Comparison of ENCODE assay signal across 14 cellular contexts in the genomic region with DNA sequence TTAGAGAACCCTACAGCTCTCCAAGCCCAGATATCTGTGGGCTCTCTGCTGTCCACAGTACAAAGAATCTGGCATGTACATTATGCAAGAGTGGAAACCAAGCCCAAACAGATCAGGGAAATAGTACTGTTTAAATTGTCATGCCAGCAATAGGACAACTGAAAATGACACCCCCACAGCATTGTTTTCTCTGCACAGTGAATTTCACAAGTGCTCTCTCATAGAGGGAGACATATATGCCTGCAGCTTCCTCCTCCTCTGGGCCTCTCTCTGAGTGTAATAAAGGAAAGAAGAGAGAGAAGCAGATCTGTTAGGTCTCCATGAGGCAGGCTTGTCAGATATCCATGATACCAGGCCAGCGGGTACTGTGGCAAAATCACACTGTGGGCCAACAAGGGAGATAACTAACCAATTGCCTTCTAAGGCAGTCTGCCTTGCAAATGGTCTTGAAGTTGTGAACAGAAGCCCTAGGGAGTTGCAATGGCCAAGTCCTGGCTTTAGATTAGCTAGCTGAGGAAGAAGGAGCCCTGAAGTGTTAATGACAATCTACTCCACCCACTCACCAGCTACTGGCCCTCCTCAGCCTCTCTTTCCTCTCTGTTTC. TPM values are rescaled to one million over a fixed set of nuclear protein-coding genes. Genes with fewer than 3 reads are reported as not detected.
DNase-seq lines count a peak whose midpoint lies in the region; ATAC-seq, FAIRE-seq and TF ChIP-seq lines count a peak whose summit lies in the region.
"Had no signal": no experiment of that assay in that cellular context is flagged by ENCODE, and none has a peak within 500 bp of the region (broad histone marks: within the 10 kb centered on the region; RNA-seq: fewer than 3 reads in every experiment).

No MANE protein-coding gene starts in this region.

- intact Hi-C loops in left ventricle myocardium superior (cut with micrococcal nuclease) = no loop called here
- intact Hi-C loops in activated T-helper 2 cell treated with anti-CD3 and anti-CD28 coated beads, Interferon-gamma antibody, Interleukin-2, Interleukin-4, amounts not matched to agents 10 μg/mL and 5 μg/mL and 100 μg/mL, durations not matched to agents 14 hours and 24 hours and 36 hours (cut with micrococcal nuclease) = no loop called here

- no peaks in the 10 kb centered on the region for H3K27me3 ChIP-seq in H7 (ENCODE audit: control insufficient read depth, insufficient read depth, low read length)
- H3K27me3 ChIP-seq in suprapubic skin = no peaks in the 10 kb centered on the region
- H3K27me3 ChIP-seq: BLaER1, dorsolateral prefrontal cortex, neutrophil had no signal

- H3K4me1 ChIP-seq in A549 (no peaks in the 10 kb centered on the region), suprapubic skin (peaks cover 18% of the 10 kb centered on the region)
- H3K4me1 ChIP-seq: BLaER1 had no signal

- H3K36me3 Mint-ChIP-seq in WTC11 = no peaks in the 10 kb centered on the region
- H3K36me3 Mint-ChIP-seq in activated T-helper 2 cell treated with anti-CD3 and anti-CD28 coated beads, Interferon-gamma antibody, Interleukin-2, Interleukin-4, amounts not matched to agents 10 μg/mL and 5 μg/mL and 100 μg/mL, durations not matched to agents 14 hours and 24 hours and 36 hours (ENCODE audit: low read depth) = no peaks in the 10 kb centered on the region
- H3K36me3 Mint-ChIP-seq: stimulated activated effector memory CD8-positive, alpha-beta T cell treated with anti-CD3 and anti-CD28 coated beads, Interleukin-12 subunit alpha, Interleukin-12 subunit beta, amount 100 ng/mL, for 72 hours had no signal

- POLR2A ChIA-PET in A549 (lab: Yijun Ruan, JAX) (no interaction called here), WTC11 (lab: Charles Lee) (no interaction called here)

- no peak for TF ChIP-seq POLR2A in A549 (IDR thresholded peaks at IDR 0.05; ENCODE audit: low read length)
- no peak for TF ChIP-seq POLR2A in suprapubic skin (IDR thresholded peaks at IDR 0.05)

- no peak for TF ChIP-seq RAD21 in A549 (conservative IDR thresholded peaks at IDR 0.05 in 1 of 2, IDR thresholded peaks at IDR 0.05 in 1 of 2)

- H3K9me3 ChIP-seq in A549 = no peaks in the 10 kb centered on the region
- no peaks in the 10 kb centered on the region for H3K9me3 ChIP-seq in suprapubic skin
- H3K9me3 ChIP-seq: BLaER1, neutrophil had no signal

- no peaks in the 10 kb centered on the region for H3K36me3 ChIP-seq in H7 (replicated peaks; ENCODE audit: control insufficient read depth, insufficient read depth, low read length)
- H3K36me3 ChIP-seq in suprapubic skin = no peaks in the 10 kb centered on the region
- H3K36me3 ChIP-seq: BLaER1, neutrophil had no signal

- H3K4me2 ChIP-seq in A549 = no peak overlapping the region
- H3K4me2 ChIP-seq: BLaER1 had no signal

- H3K27me3 Mint-ChIP-seq in WTC11 (ENCODE audit: low read depth) = no peaks in the 10 kb centered on the region
- H3K27me3 Mint-ChIP-seq in activated T-helper 2 cell treated with anti-CD3 and anti-CD28 coated beads, Interferon-gamma antibody, Interleukin-2, Interleukin-4, amounts not matched to agents 10 μg/mL and 5 μg/mL and 100 μg/mL, durations not matched to agents 14 hours and 24 hours and 36 hours (ENCODE audit: low read depth) = peaks cover 5% of the 10 kb centered on the region

- peak; percentile 24 to 47; a peak in 2 of 6 replicates for ATAC-seq in A549
- peak; percentile 65 for ATAC-seq in WTC11
- peak; percentile 41 for ATAC-seq in left ventricle myocardium superior
- ATAC-seq: Panc1; stimulated activated effector memory CD8-positive, alpha-beta T cell treated with anti-CD3 and anti-CD28 coated beads, Interleukin-12 subunit alpha, Interleukin-12 subunit beta, amount 100 ng/mL, for 72 hours had no signal

- no peak overlapping the region for H3K27ac Mint-ChIP-seq in WTC11
- no peak overlapping the region for H3K27ac Mint-ChIP-seq in activated T-helper 2 cell treated with anti-CD3 and anti-CD28 coated beads, Interferon-gamma antibody, Interleukin-2, Interleukin-4, amounts not matched to agents 10 μg/mL and 5 μg/mL and 100 μg/mL, durations not matched to agents 14 hours and 24 hours and 36 hours
- H3K27ac Mint-ChIP-seq: stimulated activated effector memory CD8-positive, alpha-beta T cell treated with anti-CD3 and anti-CD28 coated beads, Interleukin-12 subunit alpha, Interleukin-12 subunit beta, amount 100 ng/mL, for 72 hours had no signal

- no peak overlapping the region for H3K4me3 Mint-ChIP-seq in WTC11
- no peak overlapping the region for H3K4me3 Mint-ChIP-seq in activated T-helper 2 cell treated with anti-CD3 and anti-CD28 coated beads, Interferon-gamma antibody, Interleukin-2, Interleukin-4, amounts not matched to agents 10 μg/mL and 5 μg/mL and 100 μg/mL, durations not matched to agents 14 hours and 24 hours and 36 hours (ENCODE audit: low read depth)
- H3K4me3 Mint-ChIP-seq: stimulated activated effector memory CD8-positive, alpha-beta T cell treated with anti-CD3 and anti-CD28 coated beads, Interleukin-12 subunit alpha, Interleukin-12 subunit beta, amount 100 ng/mL, for 72 hours had no signal

- no peak for TF ChIP-seq CTCF in A549 (IDR thresholded peaks at IDR 0.05)
- no peak for TF ChIP-seq CTCF in WTC11 (IDR thresholded peaks at IDR 0.05)
- no peak for TF ChIP-seq CTCF in suprapubic skin (IDR thresholded peaks at IDR 0.05)

- H3K4me3 ChIP-seq in A549 (no peak overlapping the region), H7 (ENCODE audit: insufficient read depth, low read depth, low read length) (no peak overlapping the region), suprapubic skin (no peak overlapping the region)
- H3K4me3 ChIP-seq: BLaER1, dorsolateral prefrontal cortex had no signal

- CTCF ChIA-PET in A549 (lab: Yijun Ruan, JAX) (interaction anchor here (1.0 to 2.1 kb wide), 2 partner anchors 13 to 157 kb away, joined by 3 to 6 read pairs; no protein-coding TSS in a partner anchor), WTC11 (lab: Charles Lee) (interaction anchor here (0.8 to 1.8 kb wide), 2 partner anchors 49 to 156 kb away, joined by 4 to 10 read pairs; no protein-coding TSS in a partner anchor)

- H3K27ac ChIP-seq in A549 (no peak overlapping the region), suprapubic skin (no peak overlapping the region)
- H3K27ac ChIP-seq: BLaER1, neutrophil had no signal

- no peak for DNase-seq in A549 (ENCODE audit: low read depth in 1 of 2, low spot score in 1 of 2)
- DNase-seq in H7 = peak; percentile 18
- no peak for DNase-seq in WTC11 (ENCODE audit: low spot score)
- no peak for DNase-seq in left ventricle myocardium superior
- DNase-seq in suprapubic skin (ENCODE audit: low spot score in 2 of 2) = no peak
- DNase-seq in activated T-helper 2 cell treated with anti-CD3 and anti-CD28 coated beads, Interferon-gamma antibody, Interleukin-2, Interleukin-4, amounts not matched to agents 10 μg/mL and 5 μg/mL and 100 μg/mL, durations not matched to agents 14 hours and 24 hours and 36 hours (ENCODE audit: low spot score) = no peak
- DNase-seq in NCI-H446 (lab: John Stamatoyannopoulos, UW) = no peak
- no peak for DNase-seq in stimulated activated CD4-positive, alpha-beta T cell treated with anti-CD3 and anti-CD28 coated beads, Interleukin-12 subunit alpha, Interleukin-12 subunit beta, amount 100 ng/mL, for 4 hours
- DNase-seq: dorsolateral prefrontal cortex, head of caudate nucleus had no signal

- no peak for FAIRE-seq in A549 (lab: Jason Lieb, UNC)

- no peak for TF ChIP-seq EP300 in A549 (IDR thresholded peaks at IDR 0.05)
- no peak for TF ChIP-seq EP300 in suprapubic skin (IDR thresholded peaks at IDR 0.05)

- H3K9me3 Mint-ChIP-seq in WTC11 = no peaks in the 10 kb centered on the region
- H3K9me3 Mint-ChIP-seq in activated T-helper 2 cell treated with anti-CD3 and anti-CD28 coated beads, Interferon-gamma antibody, Interleukin-2, Interleukin-4, amounts not matched to agents 10 μg/mL and 5 μg/mL and 100 μg/mL, durations not matched to agents 14 hours and 24 hours and 36 hours = no peaks in the 10 kb centered on the region
- H3K9me3 Mint-ChIP-seq: stimulated activated effector memory CD8-positive, alpha-beta T cell treated with anti-CD3 and anti-CD28 coated beads, Interleukin-12 subunit alpha, Interleukin-12 subunit beta, amount 100 ng/mL, for 72 hours had no signal

- H3K4me1 Mint-ChIP-seq in WTC11 = peaks cover 8% of the 10 kb centered on the region; the same call in 1 of the 2 replicates
- peaks cover 1% of the 10 kb centered on the region for H3K4me1 Mint-ChIP-seq in activated T-helper 2 cell treated with anti-CD3 and anti-CD28 coated beads, Interferon-gamma antibody, Interleukin-2, Interleukin-4, amounts not matched to agents 10 μg/mL and 5 μg/mL and 100 μg/mL, durations not matched to agents 14 hours and 24 hours and 36 hours (ENCODE audit: low read depth)
- H3K4me1 Mint-ChIP-seq: stimulated activated effector memory CD8-positive, alpha-beta T cell treated with anti-CD3 and anti-CD28 coated beads, Interleukin-12 subunit alpha, Interleukin-12 subunit beta, amount 100 ng/mL, for 72 hours had no signal

- WGBS in A549 (ENCODE audit: missing lambda C conversion rate) = 95% methylated on average over 1 of the region's 1 CpG
- 83% methylated on average over 1 of the region's 1 CpG for WGBS in suprapubic skin

TF ChIP-seq in A549, 52 proteins besides CTCF, POLR2A, EP300 and RAD21 (continues in another document):
- TF ChIP-seq SMC3 (IDR thresholded peaks at IDR 0.05) = no peak
- no peak for TF ChIP-seq SREBF2 (IDR thresholded peaks at IDR 0.05)
- TF ChIP-seq MAFK (IDR thresholded peaks at IDR 0.05; ENCODE audit: partially characterized antibody) = no peak

TF ChIP-seq in WTC11, 78 proteins besides CTCF, POLR2A, EP300 and RAD21 (continues in another document):
- TF ChIP-seq, protein P1, sequence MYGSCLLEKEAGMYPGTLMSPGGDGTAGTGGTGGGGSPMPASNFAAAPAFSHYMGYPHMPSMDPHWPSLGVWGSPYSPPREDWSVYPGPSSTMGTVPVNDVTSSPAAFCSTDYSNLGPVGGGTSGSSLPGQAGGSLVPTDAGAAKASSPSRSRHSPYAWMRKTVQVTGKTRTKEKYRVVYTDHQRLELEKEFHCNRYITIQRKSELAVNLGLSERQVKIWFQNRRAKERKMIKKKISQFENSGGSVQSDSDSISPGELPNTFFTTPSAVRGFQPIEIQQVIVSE (CRISPR knock-in tag; IDR thresholded peaks at IDR 0.05; ENCODE audit: borderline replicate concordance) = no peak
- TF ChIP-seq ETV6 (CRISPR knock-in tag; IDR thresholded peaks at IDR 0.05) = no peak

RNA-seq across cellular contexts. Expression of a gene that starts 54.4 kb away (rescaled TPM):
- polyA plus RNA-seq in A549 (2011; rRNA removed) = 5.0 and 5.6 TPM in 2 replicates
- polyA plus RNA-seq in A549 (2012; cell fraction: cytosol; rRNA removed) = 0.74 and 0.93 TPM in 2 replicates
- polyA plus RNA-seq in A549 (2012; cell fraction: nucleus; rRNA removed) = 0.95 and 1.2 TPM in 2 replicates
- 2.5 to 4.2 TPM (median 2.9 TPM) in 3 replicates for polyA plus RNA-seq in A549 (2017; fragmentation: RNase III; extraction: RNeasy Plus Mini Kit Qiagen cat#74134 plus additional on column Dnase treatment)
- 3.8 and 3.9 TPM in 2 replicates for polyA minus RNA-seq in A549 (2011; rRNA and poly(A)+ RNA removed)
- total RNA-seq in H7 (2014; rRNA removed; shearing (Covaris generic)) = 8.7 and 14.0 TPM in 2 replicates
- total RNA-seq in WTC11 (2021) = 12.4 to 12.5 TPM (median 12.4 TPM) in 3 replicates
- 11.7 TPM for total RNA-seq in left ventricle myocardium superior
- 10 to 100 TPM; 17.6 to 34.4 (median 22.0) TPM for total RNA-seq in suprapubic skin
- 4.4 and 5.8 TPM in 2 replicates for total RNA-seq in activated T-helper 2 cell treated with anti-CD3 and anti-CD28 coated beads, Interferon-gamma antibody, Interleukin-2, Interleukin-4, amounts not matched to agents 10 μg/mL and 5 μg/mL and 100 μg/mL, durations not matched to agents 14 hours and 24 hours and 36 hours
